1 cellular context compared by ENCODE assay signal in genomic region chrX:23845316-23845932, GRCh38.
TF ChIP-seq lines count a peak whose summit lies in the region.

No MANE protein-coding gene starts in this region.

TF ChIP-seq in K562, 482 proteins besides CTCF, POLR2A, EP300 and RAD21 (continued from another document):
- peak; percentile 29; the same call in 1 of the 2 replicates for TF ChIP-seq MAFG (tag; conservative IDR thresholded peaks at IDR 0.05)
